In genomic region chr1:110065841-110066240, GRCh38 we compare ENCODE assay signal across 21 cellular contexts. TPM values are rescaled to one million over a fixed set of nuclear protein-coding genes. Genes with fewer than 3 reads are reported as not detected.
A peak's percentile ranks its signal among the peaks of the same experiment; 100 is the strongest.
DNase-seq lines count a peak whose midpoint lies in the region; ATAC-seq and TF ChIP-seq lines count a peak whose summit lies in the region.
"Had no signal": no experiment of that assay in that cellular context is flagged by ENCODE, and none has a peak within 500 bp of the region (broad histone marks: within the 10 kb centered on the region; RNA-seq: fewer than 3 reads in every experiment).

No MANE protein-coding gene starts in this region.

- H3K79me2 ChIP-seq in osteoblast (ENCODE audit: insufficient read depth, low read length) (no peaks in the 10 kb centered on the region), GM23338 (replicated peaks; ENCODE audit: insufficient read depth) (no peaks in the 10 kb centered on the region)

- CTCF ChIA-PET in HEK293 (lab: Yijun Ruan, JAX): interaction anchor here (0.6 to 2.4 kb wide), 5 partner anchors 8 to 515 kb away, joined by 3 to 14 read pairs (median 4); no protein-coding TSS in a partner anchor

- H3K4me3 ChIP-seq in HEK293 (ENCODE audit: low read depth, low read length): no peak overlapping the region
- no peak overlapping the region for H3K4me3 ChIP-seq in RWPE2 (ENCODE audit: severe bottlenecking)
- no peak overlapping the region for H3K4me3 ChIP-seq in osteoblast (ENCODE audit: insufficient read depth, low read length)
- H3K4me3 ChIP-seq in gastrocnemius medialis: no peak overlapping the region
- no peak overlapping the region for H3K4me3 ChIP-seq in GM23338
- H3K4me3 ChIP-seq: BLaER1, PC-9, SJSA1 had no signal

- no peak for TF ChIP-seq POLR2A in gastrocnemius medialis (IDR thresholded peaks at IDR 0.05)

- H3K4me1 ChIP-seq in HEK293 (ENCODE audit: control insufficient read depth, insufficient read depth, low read length): no peaks in the 10 kb centered on the region
- no peaks in the 10 kb centered on the region for H3K4me1 ChIP-seq in RWPE2 (ENCODE audit: insufficient read depth, poor library complexity, severe bottlenecking)
- H3K4me1 ChIP-seq in osteoblast (ENCODE audit: insufficient read depth, low read length): peaks cover 3% of the 10 kb centered on the region
- peaks cover 0 to 4% of the 10 kb centered on the region in 2 donors for H3K4me1 ChIP-seq in gastrocnemius medialis
- H3K4me1 ChIP-seq in GM23338 (ENCODE audit: insufficient read depth): peaks cover 17% of the 10 kb centered on the region
- H3K4me1 ChIP-seq: SJSA1 had no signal

- TF ChIP-seq CTCF in HEK293 (tag by site-specific recombination; IDR thresholded peaks at IDR 0.05): no peak
- TF ChIP-seq CTCF in RWPE2 (IDR thresholded peaks at IDR 0.05; ENCODE audit: poor library complexity, severe bottlenecking): no peak
- no peak for TF ChIP-seq CTCF in osteoblast (IDR thresholded peaks at IDR 0.05; ENCODE audit: extremely low read depth, low read depth, low read length)
- TF ChIP-seq CTCF in gastrocnemius medialis (IDR thresholded peaks at IDR 0.05 in 4 of 5, conservative IDR thresholded peaks at IDR 0.05 in 1 of 5): no peak
- no peak for TF ChIP-seq CTCF in GM23338 (conservative IDR thresholded peaks at IDR 0.05; ENCODE audit: low read depth in 2 of 2)

- no peaks in the 10 kb centered on the region for H3K9me2 ChIP-seq in GM23338 (ENCODE audit: insufficient read depth)

- in situ Hi-C loops in gastrocnemius medialis (cut with MboI; ENCODE audit: low sequenced_read_pairs in 4 of 4): no loop called here

- H3K27ac Mint-ChIP-seq in GM23338: no peak overlapping the region
- H3K27ac Mint-ChIP-seq: CD4-positive, alpha-beta memory T cell had no signal

- peaks cover 3% of the 10 kb centered on the region; the same call in 1 of the 3 replicates for H3K9me3 Mint-ChIP-seq in GM23338

- H3K27me3 ChIP-seq in RWPE2 (ENCODE audit: insufficient read depth, poor library complexity, severe bottlenecking): peaks cover 35% of the 10 kb centered on the region
- H3K27me3 ChIP-seq in osteoblast (ENCODE audit: insufficient read depth, low read length): peaks cover 40% of the 10 kb centered on the region
- H3K27me3 ChIP-seq in gastrocnemius medialis: peaks cover 40 to 41% (median 40%) of the 10 kb centered on the region in 3 donors
- H3K27me3 ChIP-seq in GM23338 (ENCODE audit: insufficient read depth): peaks cover 67% of the 10 kb centered on the region
- H3K27me3 ChIP-seq: SJSA1 had no signal

- peaks cover 7% of the 10 kb centered on the region for H3K36me3 Mint-ChIP-seq in GM23338 (ENCODE audit: low read depth)

- H3K4me2 ChIP-seq in osteoblast (ENCODE audit: insufficient read depth, low read length): no peak overlapping the region
- no peak overlapping the region for H3K4me2 ChIP-seq in GM23338
- H3K4me2 ChIP-seq: KMS-11, PC-9 had no signal

- POLR2A ChIA-PET in HEK293 (lab: Yijun Ruan, JAX): interaction anchor here (1.3 kb wide), 1 partner anchor 11 kb away, joined by 4 read pairs; no protein-coding TSS in a partner anchor

- intact Hi-C loops in gastrocnemius medialis (cut with DNase I; ENCODE audit: low total_unique reads): no loop called here

- no peaks in the 10 kb centered on the region for H3K9me3 ChIP-seq in HEK293 (ENCODE audit: control insufficient read depth, insufficient read depth, low read depth, low read length)
- H3K9me3 ChIP-seq in RWPE2 (ENCODE audit: severe bottlenecking): no peaks in the 10 kb centered on the region
- H3K9me3 ChIP-seq in osteoblast (ENCODE audit: low read depth, low read length): no peaks in the 10 kb centered on the region
- no peaks in the 10 kb centered on the region for H3K9me3 ChIP-seq in gastrocnemius medialis
- H3K9me3 ChIP-seq: SJSA1 had no signal

- H2AFZ ChIP-seq in osteoblast (ENCODE audit: low read length) (no peak overlapping the region), GM23338 (no peak overlapping the region)
- H2AFZ ChIP-seq: PC-9 had no signal

- ATAC-seq in RWPE2 (ENCODE audit: low read depth): 0 out of 3 replicates have a peak, but pooled peaks have one; percentile 5
- no peak for ATAC-seq in gastrocnemius medialis
- ATAC-seq in GM23338: no peak

- H3K4me1 Mint-ChIP-seq in GM23338: peaks cover 6% of the 10 kb centered on the region

- H3K27me3 Mint-ChIP-seq in GM23338 (ENCODE audit: insufficient read depth, low read depth, poor library complexity): peaks cover 68% of the 10 kb centered on the region

- 0 out of 2 replicates have a peak, but pooled peaks cover 4% of the 10 kb centered on the region for H3F3A ChIP-seq in GM23338 (replicated peaks; ENCODE audit: low read depth)

- H3K27ac ChIP-seq in HEK293 (ENCODE audit: extremely low read depth, low read depth, low read length) (no peak overlapping the region), RWPE2 (ENCODE audit: poor library complexity, severe bottlenecking) (no peak overlapping the region), osteoblast (ENCODE audit: low read depth, low read length) (no peak overlapping the region), gastrocnemius medialis (no peak overlapping the region), GM23338 (ENCODE audit: low read depth) (no peak overlapping the region)
- H3K27ac ChIP-seq: BLaER1, KMS-11, PC-9, SJSA1 had no signal

- DNase-seq in AG08395 (ENCODE audit: low spot score) (peak; percentile 41), RWPE2 (ENCODE audit: low spot score) (no peak), osteoblast (ENCODE audit: insufficient read length, low spot score, missing footprints) (peak; percentile 95), gastrocnemius medialis (no peak), OCI-M2 (lab: John Stamatoyannopoulos, UW; ENCODE audit: unreplicated experiment) (no peak), GM23338 (ENCODE audit: low spot score) (no peak)
- no peak for DNase-seq in stimulated activated CD4-positive, alpha-beta T cell treated with anti-CD3 and anti-CD28 coated beads, Interleukin-2, amount 100 ng/mL, for 48 hours
- DNase-seq: CD4-positive, alpha-beta memory T cell; DMS153; NCI-H1105; NCI-H1694; NCI-H2081 treated with DMSO at 0.1 percent for 48 hours; NCI-H524 treated with DMSO at 0.1 percent for 48 hours; PC-9 had no signal

- no peak overlapping the region for H3K4me3 Mint-ChIP-seq in GM23338
- H3K4me3 Mint-ChIP-seq: CD4-positive, alpha-beta memory T cell had no signal

- H3K36me3 ChIP-seq in HEK293 (ENCODE audit: control insufficient read depth in 2 of 2, insufficient read depth in 1 of 2, low read length in 2 of 2): peaks cover 0 to 25% of the 10 kb centered on the region in 2 experiments; a peak in 1 of 3 replicates
- H3K36me3 ChIP-seq in RWPE2 (ENCODE audit: low read depth): no peaks in the 10 kb centered on the region
- H3K36me3 ChIP-seq in osteoblast (ENCODE audit: insufficient read depth, low read length): no peaks in the 10 kb centered on the region
- H3K36me3 ChIP-seq in gastrocnemius medialis: no peaks in the 10 kb centered on the region
- no peaks in the 10 kb centered on the region for H3K36me3 ChIP-seq in GM23338 (ENCODE audit: insufficient read depth)
- H3K36me3 ChIP-seq: SJSA1 had no signal

- H4K20me1 ChIP-seq in osteoblast (ENCODE audit: insufficient read depth, low read length) (peaks cover 9% of the 10 kb centered on the region), GM23338 (replicated peaks; ENCODE audit: insufficient read depth) (no peaks in the 10 kb centered on the region; the same call in 1 of the 2 replicates)

TF ChIP-seq in HEK293, 187 proteins besides CTCF, POLR2A, EP300 and RAD21:
- TF ChIP-seq GLIS2 (tag by site-specific recombination; IDR thresholded peaks at IDR 0.05) (0 out of 2 replicates have a peak, but pooled peaks have one; percentile 38), ZNF239 (tag by site-specific recombination; IDR thresholded peaks at IDR 0.05) (no peak), GLIS1 (tag by site-specific recombination; IDR thresholded peaks at IDR 0.05) (peak; percentile 81), ZIC2 (tag by site-specific recombination; IDR thresholded peaks at IDR 0.05) (peak; percentile 90)
TF ChIP-seq in HEK293: peak in this region for 3.

TF ChIP-seq in GM23338, 12 proteins besides CTCF, POLR2A, EP300 and RAD21:
- no peak for TF ChIP-seq JUNB (IDR thresholded peaks at IDR 0.05; ENCODE audit: unreplicated experiment)
- TF ChIP-seq ZNF331 (CRISPR knock-in tag; IDR thresholded peaks at IDR 0.05; ENCODE audit: low read depth): no peak
- TF ChIP-seq NANOG (IDR thresholded peaks at IDR 0.05; ENCODE audit: borderline replicate concordance): no peak
- TF ChIP-seq ZNF114 (CRISPR knock-in tag; IDR thresholded peaks at IDR 0.05): no peak
- TF ChIP-seq CREB1 (CRISPR knock-in tag; IDR thresholded peaks at IDR 0.05; ENCODE audit: low read depth): no peak
TF ChIP-seq in GM23338: peak in this region for 0.

RNA-seq across cellular contexts. Expression of gene ALX3, which starts 4.6 kb away (rescaled TPM):
- total RNA-seq in osteoblast (not detected in 2 replicates), gastrocnemius medialis (not detected)
- not detected in 2 replicates for total RNA-seq in GM23338 (2014; rRNA removed; shearing (Covaris generic))
- polyA plus RNA-seq in GM23338 (2016; fragmentation: Nextera tagmentation; extraction: Ambion mirVana): 0.17 TPM in 1 of 2 replicates, not detected in the other
- total RNA-seq: A172; CD4-positive, alpha-beta memory T cell; H4; HT-29; PC-9; SJSA1 had no signal
- polyA plus RNA-seq: CD4-positive, alpha-beta memory T cell had no signal

RNA-seq across cellular contexts. Expression of gene STRIP1, which starts 31.4 kb away (rescaled TPM):
- total RNA-seq in osteoblast (51.0 and 51.4 TPM in 2 replicates), gastrocnemius medialis (10 to 100 TPM; 17.9 to 31.4 (median 20.7) TPM)
- 50.6 and 63.1 TPM in 2 replicates for total RNA-seq in GM23338 (2014; rRNA removed; shearing (Covaris generic))
- 13.5 and 17.2 TPM in 2 replicates for polyA plus RNA-seq in GM23338 (2016; fragmentation: Nextera tagmentation; extraction: Ambion mirVana)

RNA-seq across cellular contexts. Expression of gene UBL4B, which starts 46.4 kb away (rescaled TPM):
- 1.1 and 1.8 TPM in 2 replicates for total RNA-seq in osteoblast
- total RNA-seq in gastrocnemius medialis: under 1 TPM in 1 of 4 donors, not detected in 3; 0.16 TPM
- not detected in 2 replicates for total RNA-seq in GM23338 (2014; rRNA removed; shearing (Covaris generic))
- not detected in 2 replicates for polyA plus RNA-seq in GM23338 (2016; fragmentation: Nextera tagmentation; extraction: Ambion mirVana)
- total RNA-seq: CD4-positive, alpha-beta memory T cell; H4; HT-29; SJSA1 had no signal
- polyA plus RNA-seq: CD4-positive, alpha-beta memory T cell had no signal

Comparison
In these comparisons a context has a peak if more than half of its experiments do, and no peak if none do; other contexts are left out.
1. DNase-seq: peak in AG08395 (single experiment) and osteoblast (single experiment); none in RWPE2 (single experiment), gastrocnemius medialis (0 of 2), OCI-M2 (single experiment), stimulated activated CD4-positive, alpha-beta T cell treated with anti-CD3 and anti-CD28 coated beads, Interleukin-2, amount 100 ng/mL, for 48 hours (0 of 2) and GM23338 (single experiment).